29 cellular contexts compared by ENCODE assay signal in genomic region chr10:50558368-50558767, GRCh38.
DNase-seq lines count a peak whose midpoint lies in the region; ATAC-seq and TF ChIP-seq lines count a peak whose summit lies in the region.
"Had no signal": no experiment of that assay in that cellular context is flagged by ENCODE, and none has a peak within 500 bp of the region (broad histone marks: within the 10 kb centered on the region; RNA-seq: fewer than 3 reads in every experiment).

No MANE protein-coding gene starts in this region.

- no peaks in the 10 kb centered on the region for H3K27me3 ChIP-seq in thoracic aorta (replicated peaks; ENCODE audit: insufficient read depth)
- H3K27me3 ChIP-seq in Karpas-422 (ENCODE audit: low read length) = no peaks in the 10 kb centered on the region
- H3K27me3 ChIP-seq: uterus had no signal

- H3K27me3 Mint-ChIP-seq in stimulated activated naive B cell treated with anti-CD40 and anti-IgM and Interleukin-4, amounts not matched to agents 10 μg/mL and 1 μg/mL and 100 μg/mL, for 72 hours = no peaks in the 10 kb centered on the region
- H3K27me3 Mint-ChIP-seq: activated CD4-positive, alpha-beta T cell treated with anti-CD3 and anti-CD28 coated beads, Interleukin-2, amount 10 ng/mL, durations not matched to agents 24 days and 14 days; CD4-positive, alpha-beta memory T cell; naive thymus-derived CD4-positive, alpha-beta T cell had no signal

- H4K20me1 ChIP-seq in Karpas-422 (ENCODE audit: insufficient read depth, low read depth, low read length) = peaks cover 11% of the 10 kb centered on the region; the same call in 1 of the 2 replicates

- ATAC-seq in thoracic aorta (ENCODE audit: insufficient number of reproducible peaks, low FRiP score, low read depth) = peak; percentile 41
- ATAC-seq in stimulated activated naive B cell treated with anti-CD40 and anti-IgM and Interleukin-4, amounts not matched to agents 10 μg/mL and 1 μg/mL and 100 μg/mL, for 72 hours (replicated peaks) = no peak
- ATAC-seq: activated T-cell treated with anti-CD3 and anti-CD28 coated beads, Interleukin-2, amount 50 U/mL, for 4 hours; GM12878; left lobe of liver; naive thymus-derived CD4-positive, alpha-beta T cell had no signal

- no peak for TF ChIP-seq CTCF in thoracic aorta (IDR thresholded peaks at IDR 0.05)

- H3K27ac ChIP-seq in thoracic aorta (no peak overlapping the region), Karpas-422 (ENCODE audit: low read length) (no peak overlapping the region)
- H3K27ac ChIP-seq: 22Rv1, epithelial cell of prostate, PC-9, psoas muscle, uterus had no signal

- H3K27ac Mint-ChIP-seq in stimulated activated naive B cell treated with anti-CD40 and anti-IgM and Interleukin-4, amounts not matched to agents 10 μg/mL and 1 μg/mL and 100 μg/mL, for 72 hours = no peak overlapping the region
- H3K27ac Mint-ChIP-seq: activated CD4-positive, alpha-beta T cell treated with anti-CD3 and anti-CD28 coated beads, Interleukin-2, amount 10 ng/mL, durations not matched to agents 24 days and 14 days had no signal

- no peak overlapping the region for H3K4me3 ChIP-seq in thoracic aorta
- no peak overlapping the region for H3K4me3 ChIP-seq in Karpas-422 (ENCODE audit: low read length)
- H3K4me3 ChIP-seq: GM12878, PC-9, psoas muscle, uterus had no signal

- no peak overlapping the region for H3K9ac ChIP-seq in Karpas-422 (ENCODE audit: low read length)

- H3K9me2 ChIP-seq in Karpas-422 (replicated peaks; ENCODE audit: insufficient read depth, low read length) = no peaks in the 10 kb centered on the region

- no peaks in the 10 kb centered on the region for H3K36me3 ChIP-seq in thoracic aorta
- H3K36me3 ChIP-seq in Karpas-422 (ENCODE audit: insufficient read depth, low read length) = no peaks in the 10 kb centered on the region
- H3K36me3 ChIP-seq: uterus had no signal

- no peak overlapping the region for H3K4me3 Mint-ChIP-seq in stimulated activated naive B cell treated with anti-CD40 and anti-IgM and Interleukin-4, amounts not matched to agents 10 μg/mL and 1 μg/mL and 100 μg/mL, for 72 hours
- H3K4me3 Mint-ChIP-seq: activated CD4-positive, alpha-beta T cell treated with anti-CD3 and anti-CD28 coated beads, Interleukin-2, amount 10 ng/mL, durations not matched to agents 24 days and 14 days; activated T-cell treated with anti-CD3 and anti-CD28 coated beads, Interleukin-2, amount 50 U/mL, for 4 hours; naive thymus-derived CD4-positive, alpha-beta T cell had no signal

- H2AFZ ChIP-seq in Karpas-422 (ENCODE audit: low read length) = no peak overlapping the region
- H2AFZ ChIP-seq: PC-9 had no signal

- peaks cover 9 to 10% of the 10 kb centered on the region in 2 donors for H3K36me3 Mint-ChIP-seq in stimulated activated naive B cell treated with anti-CD40 and anti-IgM and Interleukin-4, amounts not matched to agents 10 μg/mL and 1 μg/mL and 100 μg/mL, for 72 hours
- H3K36me3 Mint-ChIP-seq: CD4-positive, alpha-beta memory T cell had no signal

- H3K4me1 Mint-ChIP-seq in stimulated activated naive B cell treated with anti-CD40 and anti-IgM and Interleukin-4, amounts not matched to agents 10 μg/mL and 1 μg/mL and 100 μg/mL, for 72 hours = peaks cover 17 to 27% of the 10 kb centered on the region in 2 donors

- no peaks in the 10 kb centered on the region for H3K9me3 ChIP-seq in thoracic aorta
- H3K9me3 ChIP-seq in Karpas-422 (ENCODE audit: low read length) = no peaks in the 10 kb centered on the region
- H3K9me3 ChIP-seq: psoas muscle, uterus had no signal

- peaks cover 54 to 69% of the 10 kb centered on the region in 2 donors for H3K4me1 ChIP-seq in thoracic aorta (ENCODE audit: control insufficient read depth in 1 of 2, low read depth in 2 of 2)
- no peaks in the 10 kb centered on the region; the same call in 1 of the 2 replicates for H3K4me1 ChIP-seq in Karpas-422 (ENCODE audit: low read length)

- H3K4me2 ChIP-seq in Karpas-422 (ENCODE audit: low read depth, low read length, poor library complexity, severe bottlenecking) = no peak overlapping the region
- H3K4me2 ChIP-seq: PC-9 had no signal

- no peaks in the 10 kb centered on the region for H3K9me3 Mint-ChIP-seq in stimulated activated naive B cell treated with anti-CD40 and anti-IgM and Interleukin-4, amounts not matched to agents 10 μg/mL and 1 μg/mL and 100 μg/mL, for 72 hours
- H3K9me3 Mint-ChIP-seq: activated CD4-positive, alpha-beta T cell treated with anti-CD3 and anti-CD28 coated beads, Interleukin-2, amount 10 ng/mL, durations not matched to agents 24 days and 14 days; activated T-cell treated with anti-CD3 and anti-CD28 coated beads, Interleukin-2, amount 50 U/mL, for 4 hours; CD4-positive, alpha-beta memory T cell had no signal

- DNase-seq in NCI-H82 (lab: John Stamatoyannopoulos, UW) (peak; percentile 38), NCI-H82 treated with DMSO at 0.1 percent for 48 hours (lab: John Stamatoyannopoulos, UW; ENCODE audit: unreplicated experiment) (no peak), fibroblast of gingiva (ENCODE audit: low read depth) (peak; percentile 46), left kidney (ENCODE audit: low read depth, low spot score) (peak; percentile 24), thoracic aorta (ENCODE audit: low spot score) (no peak), pons (ENCODE audit: low spot score) (no peak), Karpas-422 (no peak)
- DNase-seq in stimulated activated naive B cell treated with anti-CD40 and anti-IgM and Interleukin-4, amounts not matched to agents 10 μg/mL and 1 μg/mL and 100 μg/mL, for 72 hours = no peak
- DNase-seq: activated CD4-positive, alpha-beta T cell treated with anti-CD3 and anti-CD28 coated beads, Interleukin-2, amount 10 ng/mL, durations not matched to agents 24 days and 14 days; activated gamma-delta T cell treated with Interleukin-2 at 50 U/mL for 16 hours; activated T-cell treated with anti-CD3 and anti-CD28 coated beads, Interleukin-2, amount 50 U/mL, for 4 hours; CD4-positive, alpha-beta memory T cell; effector CD4-positive, alpha-beta T cell; naive thymus-derived CD4-positive, alpha-beta T cell; NCI-H1048; NCI-H1694; NK-92 treated with Interleukin-12 subunit alpha and Interleukin-12 subunit beta, amount 100 ng/mL, for 24 hours; nucleus accumbens; PC-9; psoas muscle; SHP77; small intestine; stimulated activated CD4-positive, alpha-beta T cell treated with anti-CD3 and anti-CD28 coated beads, Interleukin-2, amount 100 ng/mL, for 24 hours; T-helper 9 cell; uterus had no signal

- H3K79me2 ChIP-seq in Karpas-422 (ENCODE audit: low read length) = no peaks in the 10 kb centered on the region

Comparison
In these comparisons a context has a peak if more than half of its experiments do, and no peak if none do; other contexts are left out.
1. DNase-seq: peak in NCI-H82 (single experiment), fibroblast of gingiva (single experiment) and left kidney (single experiment); none in NCI-H82 treated with DMSO at 0.1 percent for 48 hours (single experiment), thoracic aorta (single experiment), pons (single experiment), Karpas-422 (single experiment) and stimulated activated naive B cell treated with anti-CD40 and anti-IgM and Interleukin-4, amounts not matched to agents 10 μg/mL and 1 μg/mL and 100 μg/mL, for 72 hours (single experiment).